ENCODE assay signal across 10 cellular contexts in genomic region chr20:400451-401275, GRCh38. TPM values are rescaled to one million over a fixed set of nuclear protein-coding genes. Genes with fewer than 3 reads are reported as not detected.
A peak's percentile ranks its signal among the peaks of the same experiment; 100 is the strongest.
DNase-seq lines count a peak whose midpoint lies in the region; ATAC-seq and TF ChIP-seq lines count a peak whose summit lies in the region.
"Had no signal": no experiment of that assay in that cellular context is flagged by ENCODE, and none has a peak within 500 bp of the region (broad histone marks: within the 10 kb centered on the region; RNA-seq: fewer than 3 reads in every experiment).

No MANE protein-coding gene starts in this region.

- peaks cover 0 to 6% of the 10 kb centered on the region in 2 experiments; a peak in 1 of 4 replicates for H3K9me3 ChIP-seq in HCT116 (ENCODE audit: control insufficient read depth in 1 of 2, insufficient read depth in 1 of 2, low read depth in 1 of 2, low read length in 2 of 2)
- H3K9me3 ChIP-seq in SK-N-SH: no peaks in the 10 kb centered on the region
- no peaks in the 10 kb centered on the region for H3K9me3 ChIP-seq in CD8-positive, alpha-beta T cell (ENCODE audit: low read length)

- DNase-seq in ACHN (peak; percentile 66), HCT116 (ENCODE audit: low read depth, low spot score) (no peak), SK-N-SH (peak; percentile 53), left kidney (ENCODE audit: low read depth, low spot score) (peak; percentile 32), NCI-H2227 treated with DMSO at 0.1 percent for 48 hours (lab: John Stamatoyannopoulos, UW) (no peak)
- DNase-seq in CD8-positive, alpha-beta T cell: no peak
- DNase-seq: natural killer cell; stimulated activated naive CD4-positive, alpha-beta T cell had no signal

- H3K4me1 ChIP-seq in HCT116 (ENCODE audit: control insufficient read depth in 1 of 2, insufficient read depth in 2 of 2, low read length in 2 of 2) (peaks cover 16 to 28% of the 10 kb centered on the region in 2 experiments), SK-N-SH (ENCODE audit: control insufficient read depth in 1 of 2, insufficient read depth in 2 of 2, low read depth in 1 of 2, low read length in 1 of 2) (peaks cover 0 to 8% of the 10 kb centered on the region in 2 experiments; a peak in 1 of 4 replicates)
- peaks cover 10% of the 10 kb centered on the region for H3K4me1 ChIP-seq in CD8-positive, alpha-beta T cell (ENCODE audit: insufficient read depth, low read length)

- H3K9me3 Mint-ChIP-seq in CD8-positive, alpha-beta T cell: no peaks in the 10 kb centered on the region
- H3K9me3 Mint-ChIP-seq: natural killer cell had no signal

- peak overlapping the region; percentile 47 for H2AFZ ChIP-seq in HCT116 (ENCODE audit: low read depth, low read length, poor library complexity, severe bottlenecking)
- H2AFZ ChIP-seq in SK-N-SH (ENCODE audit: low read depth): no peak overlapping the region

- peaks cover 6 to 19% of the 10 kb centered on the region in 2 experiments for H3K36me3 ChIP-seq in HCT116 (ENCODE audit: control insufficient read depth in 1 of 2, insufficient read depth in 2 of 2, low read length in 2 of 2)
- H3K36me3 ChIP-seq in SK-N-SH (replicated peaks in 1 of 2; ENCODE audit: control insufficient read depth in 1 of 2, insufficient read depth in 2 of 2, low read length in 1 of 2): peaks cover 8 to 22% of the 10 kb centered on the region in 2 experiments
- H3K36me3 ChIP-seq in CD8-positive, alpha-beta T cell (ENCODE audit: insufficient read depth, low read length): peaks cover 12% of the 10 kb centered on the region

- WGBS in SK-N-SH (ENCODE audit: low lambda C conversion rate): 63% methylated on average over 5 of the region's 5 CpGs

- no peak for TF ChIP-seq RAD21 in HCT116 (IDR thresholded peaks at IDR 0.05; ENCODE audit: low read depth)
- TF ChIP-seq RAD21 in SK-N-SH (IDR thresholded peaks at IDR 0.05; ENCODE audit: low read length): no peak

- intact Hi-C loops in HCT116 (cut with micrococcal nuclease): loop anchor here (5.0 kb wide), 1 partner anchor 38 kb away; no protein-coding TSS in a partner anchor
- intact Hi-C loops in CD8-positive, alpha-beta T cell (cut with DNase I, micrococcal nuclease): loop anchor here in 1 of 2 experiments (10.0 kb wide), 1 partner anchor 714 kb away; the partner anchor contains the start of gene PSMF1

- H4K20me1 ChIP-seq in HCT116 (ENCODE audit: insufficient read depth) (no peaks in the 10 kb centered on the region), SK-N-SH (ENCODE audit: insufficient read depth) (no peaks in the 10 kb centered on the region)

- TF ChIP-seq EP300 in SK-N-SH (IDR thresholded peaks at IDR 0.05; ENCODE audit: borderline replicate concordance in 1 of 2, low read depth in 1 of 2, low read length in 1 of 2): no peak

- no peak for TF ChIP-seq CTCF in HCT116 (IDR thresholded peaks at IDR 0.05 in 2 of 3, conservative IDR thresholded peaks at IDR 0.05 in 1 of 3; ENCODE audit: borderline replicate concordance in 1 of 3, insufficient read depth in 1 of 3, low read depth in 2 of 3, low read length in 2 of 3)
- no peak for TF ChIP-seq CTCF in SK-N-SH (IDR thresholded peaks at IDR 0.05)
- no peak for TF ChIP-seq CTCF in CD8-positive, alpha-beta T cell (IDR thresholded peaks at IDR 0.05)

- no peaks in the 10 kb centered on the region for H3F3A ChIP-seq in SK-N-SH (replicated peaks; ENCODE audit: insufficient read depth)

- H3K27ac ChIP-seq in HCT116 (ENCODE audit: low read depth, low read length) (peak overlapping the region; percentile 49), SK-N-SH (ENCODE audit: low read depth in 2 of 2, low read length in 1 of 2) (peak overlapping the region in 1 of 2 experiments; percentile 6; a peak in 1 of 4 replicates)
- H3K27ac ChIP-seq in CD8-positive, alpha-beta T cell (ENCODE audit: low read depth, low read length): no peak overlapping the region

- H3K4me1 Mint-ChIP-seq in CD8-positive, alpha-beta T cell (ENCODE audit: low read depth): peaks cover 16% of the 10 kb centered on the region

- RAD21 ChIA-PET in HCT116 (lab: Charles Lee; ENCODE audit: low non-redundant PET in 1 of 2, low total read pairs in 2 of 2, uncharacterized antibody in 2 of 2, unreplicated experiment in 2 of 2): interaction anchor here in 1 of 2 experiments (1.1 kb wide), 1 partner anchor 19 kb away, joined by 4 read pairs; no protein-coding TSS in a partner anchor

- CTCF ChIA-PET in HCT116 (lab: Charles Lee) (interaction anchor here (0.5 to 1.9 kb wide), 3 partner anchors 29 to 39 kb away, joined by 3 to 7 read pairs (median 3); no protein-coding TSS in a partner anchor), SK-N-SH (lab: Yijun Ruan, JAX) (interaction anchor here (2.5 kb wide), 1 partner anchor 31 kb away, joined by 11 read pairs; no protein-coding TSS in a partner anchor)
- CTCF ChIA-PET in CD8-positive, alpha-beta T cell (lab: Charles Lee): interaction anchor here (0.7 to 1.1 kb wide), 2 partner anchors 74 to 78 kb away, joined by 3 read pairs; no protein-coding TSS in a partner anchor

- POLR2A ChIA-PET in HCT116 (lab: Charles Lee): interaction anchor here (0.6 to 19.5 kb wide), 6 partner anchors 9 to 143 kb away, joined by 3 to 639 read pairs (median 3); partner anchors contain the start of genes CSNK2A1 and TRIB3
- POLR2A ChIA-PET in SK-N-SH (lab: Yijun Ruan, JAX): no interaction called here
- POLR2A ChIA-PET in CD8-positive, alpha-beta T cell (lab: Charles Lee): interaction anchor here (0.7 to 1.4 kb wide), 2 partner anchors 20 to 247 kb away, joined by 3 to 4 read pairs; partner anchors contain the start of gene TRIB3

- H3K79me2 ChIP-seq in HCT116 (ENCODE audit: insufficient read depth, low read length) (no peaks in the 10 kb centered on the region), SK-N-SH (ENCODE audit: insufficient read depth) (no peaks in the 10 kb centered on the region)

- no peaks in the 10 kb centered on the region for H3K27me3 Mint-ChIP-seq in CD8-positive, alpha-beta T cell (ENCODE audit: low read depth)

- in situ Hi-C loops in ACHN (cut with HindIII; ENCODE audit: low pct_ligation_motif_present, low pct_unique_long_range_greater_than_20kb, low sequenced_read_pairs): no loop called here

- no peak for TF ChIP-seq POLR2A in HCT116 (IDR thresholded peaks at IDR 0.05; ENCODE audit: borderline replicate concordance, extremely low read depth, insufficient read depth, insufficient read length)

- peak overlapping the region; percentile 12 for H3K4me2 ChIP-seq in HCT116 (ENCODE audit: low read length)
- H3K4me2 ChIP-seq in SK-N-SH: no peak overlapping the region

- no peak overlapping the region for H3K4me3 ChIP-seq in HCT116 (replicated peaks in 1 of 2; ENCODE audit: low read depth in 1 of 2, low read length in 2 of 2)
- H3K4me3 ChIP-seq in SK-N-SH (ENCODE audit: low read depth in 2 of 2, low read length in 1 of 2): no peak overlapping the region
- no peak overlapping the region for H3K4me3 ChIP-seq in CD8-positive, alpha-beta T cell (ENCODE audit: low read depth, low read length)

- H3K36me3 Mint-ChIP-seq in CD8-positive, alpha-beta T cell: peaks cover 27% of the 10 kb centered on the region
- H3K36me3 Mint-ChIP-seq: natural killer cell had no signal

- H3K9ac ChIP-seq in HCT116 (ENCODE audit: low read length): no peak overlapping the region
- no peak overlapping the region for H3K9ac ChIP-seq in SK-N-SH

- ATAC-seq in HCT116: peak; percentile 81
- no peak for ATAC-seq in HG03196 (IDR thresholded peaks at IDR 0.05; ENCODE audit: unreplicated experiment)
- ATAC-seq in CD8-positive, alpha-beta T cell: no peak
- no peak for ATAC-seq in HG03039 (IDR thresholded peaks at IDR 0.05; ENCODE audit: unreplicated experiment)
- ATAC-seq: natural killer cell had no signal

- no peak overlapping the region for H3K4me3 Mint-ChIP-seq in CD8-positive, alpha-beta T cell
- H3K4me3 Mint-ChIP-seq: natural killer cell had no signal

- no peaks in the 10 kb centered on the region for H3K27me3 ChIP-seq in HCT116 (ENCODE audit: insufficient read depth, low read length)
- H3K27me3 ChIP-seq in SK-N-SH (ENCODE audit: insufficient read depth): no peaks in the 10 kb centered on the region
- no peaks in the 10 kb centered on the region for H3K27me3 ChIP-seq in CD8-positive, alpha-beta T cell (ENCODE audit: insufficient read depth, low read length)

- BruUV-seq in HCT116 (replicated peaks; lab: Mats Ljungman, UMichigan): TSS peak; percentile 29

- H3K27ac Mint-ChIP-seq in CD8-positive, alpha-beta T cell: no peak overlapping the region
- H3K27ac Mint-ChIP-seq: natural killer cell had no signal

- no peaks in the 10 kb centered on the region for H3K9me2 ChIP-seq in HCT116 (ENCODE audit: insufficient read depth)
- H3K9me2 ChIP-seq in SK-N-SH: no peaks in the 10 kb centered on the region

TF ChIP-seq in HCT116, 20 proteins besides CTCF, POLR2A, EP300 and RAD21 (continues in another document):
- TF ChIP-seq ZFX (IDR thresholded peaks at IDR 0.05) (no peak), ATF3 (IDR thresholded peaks at IDR 0.05) (no peak), YY1 (IDR thresholded peaks at IDR 0.05; ENCODE audit: extremely low read depth, insufficient replicate concordance, low read depth, low read length) (no peak)

TF ChIP-seq in SK-N-SH, 30 proteins besides CTCF, POLR2A, EP300 and RAD21 (continues in another document):
- TF ChIP-seq MXI1 (IDR thresholded peaks at IDR 0.05; ENCODE audit: low read depth, low read length) (no peak), USF1 (IDR thresholded peaks at IDR 0.05; ENCODE audit: borderline replicate concordance, low read depth) (peak; percentile 62; the same call in 1 of the 2 replicates)

RNA-seq across cellular contexts. Expression of gene RBCK1, which starts 7.4 kb away (rescaled TPM):
- total RNA-seq in HCT116 (2021; ENCODE audit: unreplicated experiment): 180 TPM
- 404 and 522 TPM in 2 replicates for polyA plus RNA-seq in HCT116 (2012)
- 94.3 and 105 TPM in 2 replicates for polyA plus RNA-seq in SK-N-SH (2012; rRNA removed)
- polyA plus RNA-seq in SK-N-SH (2012; cell fraction: cytosol; rRNA removed): 55.2 and 70.2 TPM in 2 replicates
- polyA plus RNA-seq in SK-N-SH (2012; cell fraction: nucleus; rRNA removed): 264 and 271 TPM in 2 replicates
- 10 to 100 TPM; 46.2 to 51.7 TPM for total RNA-seq in CD8-positive, alpha-beta T cell

RNA-seq across cellular contexts. Expression of gene TRIB3, which starts 20.1 kb away (rescaled TPM):
- 113 TPM for total RNA-seq in HCT116 (2021; ENCODE audit: unreplicated experiment)
- 184 and 189 TPM in 2 replicates for polyA plus RNA-seq in HCT116 (2012)
- 13.2 and 16.6 TPM in 2 replicates for polyA plus RNA-seq in SK-N-SH (2012; rRNA removed)
- polyA plus RNA-seq in SK-N-SH (2012; cell fraction: cytosol; rRNA removed): 7.2 and 12.0 TPM in 2 replicates
- 14.4 and 14.8 TPM in 2 replicates for polyA plus RNA-seq in SK-N-SH (2012; cell fraction: nucleus; rRNA removed)
- 1 to 10 TPM; 2.5 to 2.7 TPM for total RNA-seq in CD8-positive, alpha-beta T cell

RNA-seq across cellular contexts. Expression of gene NRSN2, which starts 53.8 kb away (rescaled TPM):
- total RNA-seq in HCT116 (2021; ENCODE audit: unreplicated experiment): 1.9 TPM
- polyA plus RNA-seq in HCT116 (2012): 2.0 and 2.5 TPM in 2 replicates
- 88.6 and 146 TPM in 2 replicates for polyA plus RNA-seq in SK-N-SH (2012; rRNA removed)
- polyA plus RNA-seq in SK-N-SH (2012; cell fraction: cytosol; rRNA removed): 54.7 and 100 TPM in 2 replicates
- 63.6 and 88.9 TPM in 2 replicates for polyA plus RNA-seq in SK-N-SH (2012; cell fraction: nucleus; rRNA removed)
- 1 to 10 TPM; 1.3 to 1.4 TPM for total RNA-seq in CD8-positive, alpha-beta T cell

Comparison
In these comparisons a context has a peak if more than half of its experiments do, and no peak if none do; other contexts are left out.
1. DNase-seq: peak in ACHN (single experiment), SK-N-SH (single experiment) and left kidney (single experiment); none in HCT116 (single experiment), NCI-H2227 treated with DMSO at 0.1 percent for 48 hours (single experiment) and CD8-positive, alpha-beta T cell (0 of 7).
2. RNA of gene TRIB3, which starts 20.1 kb away (total RNA-seq): 113 TPM in HCT116 (single experiment); 2.5 to 2.7 TPM in CD8-positive, alpha-beta T cell; every median in the first group is over 10 times any median in the second.